Comparison of ENCODE assay signal across 16 cellular contexts in genomic region chr11:2795491-2795991, GRCh38.
DNase-seq lines count a peak whose midpoint lies in the region; ATAC-seq and TF ChIP-seq lines count a peak whose summit lies in the region.
"Had no signal": no experiment of that assay in that cellular context is flagged by ENCODE, and none has a peak within 500 bp of the region (broad histone marks: within the 10 kb centered on the region; RNA-seq: fewer than 3 reads in every experiment).

No MANE protein-coding gene starts in this region.

- H3K4me1 Mint-ChIP-seq in activated T-helper 1 cell treated with anti-CD3 and anti-CD28 coated beads, Interleukin-12 subunit alpha, Interleukin-12 subunit beta, Interleukin-2, Interleukin-4 antibody, amounts not matched to agents 30 ng/mL and 10 ng/mL and 1 ng/mL, durations not matched to agents 14 hours and 24 hours and 36 hours (ENCODE audit: low read depth) = no peaks in the 10 kb centered on the region

- DNase-seq in cardiac septum (ENCODE audit: low spot score) (peak; percentile 64), left cardiac atrium (no peak), ecto neural progenitor cell (ENCODE audit: low spot score) (peak; percentile 41), omental fat pad (ENCODE audit: low spot score) (peak; percentile 7), ureter (ENCODE audit: low spot score) (peak; percentile 39), A172 (ENCODE audit: low spot score) (no peak)
- DNase-seq in activated T-helper 1 cell treated with anti-CD3 and anti-CD28 coated beads, Interleukin-12 subunit alpha, Interleukin-12 subunit beta, Interleukin-2, Interleukin-4 antibody, amounts not matched to agents 30 ng/mL and 10 ng/mL and 1 ng/mL, durations not matched to agents 14 hours and 24 hours and 36 hours (ENCODE audit: low spot score) = no peak
- DNase-seq: activated naive CD8-positive, alpha-beta T cell treated with anti-CD3 and anti-CD28 coated beads for 36 hours; AML-193; central memory CD4-positive, alpha-beta T cell; GF-D8; GM23248; NCI-H1105 treated with DMSO at 0.1 percent for 48 hours; NCI-H82; SW 1271 had no signal

- H3K36me3 Mint-ChIP-seq in activated T-helper 1 cell treated with anti-CD3 and anti-CD28 coated beads, Interleukin-12 subunit alpha, Interleukin-12 subunit beta, Interleukin-2, Interleukin-4 antibody, amounts not matched to agents 30 ng/mL and 10 ng/mL and 1 ng/mL, durations not matched to agents 14 hours and 24 hours and 36 hours (ENCODE audit: low read depth) = no peaks in the 10 kb centered on the region
- H3K36me3 Mint-ChIP-seq: activated naive CD8-positive, alpha-beta T cell treated with anti-CD3 and anti-CD28 coated beads for 36 hours had no signal

- H3K27ac Mint-ChIP-seq in activated T-helper 1 cell treated with anti-CD3 and anti-CD28 coated beads, Interleukin-12 subunit alpha, Interleukin-12 subunit beta, Interleukin-2, Interleukin-4 antibody, amounts not matched to agents 30 ng/mL and 10 ng/mL and 1 ng/mL, durations not matched to agents 14 hours and 24 hours and 36 hours = no peak overlapping the region
- H3K27ac Mint-ChIP-seq: activated naive CD8-positive, alpha-beta T cell treated with anti-CD3 and anti-CD28 coated beads for 36 hours had no signal

- ATAC-seq in left cardiac atrium = no peak
- no peak for ATAC-seq in omental fat pad (ENCODE audit: low FRiP score)
- ATAC-seq in HG02678 (IDR thresholded peaks at IDR 0.05; ENCODE audit: unreplicated experiment) = no peak

- no peak for TF ChIP-seq CTCF in omental fat pad (IDR thresholded peaks at IDR 0.05)

- H3K9me3 Mint-ChIP-seq in activated T-helper 1 cell treated with anti-CD3 and anti-CD28 coated beads, Interleukin-12 subunit alpha, Interleukin-12 subunit beta, Interleukin-2, Interleukin-4 antibody, amounts not matched to agents 30 ng/mL and 10 ng/mL and 1 ng/mL, durations not matched to agents 14 hours and 24 hours and 36 hours = no peaks in the 10 kb centered on the region
- H3K9me3 Mint-ChIP-seq: activated naive CD8-positive, alpha-beta T cell treated with anti-CD3 and anti-CD28 coated beads for 36 hours had no signal

- peaks cover 6% of the 10 kb centered on the region for H3K27me3 Mint-ChIP-seq in activated T-helper 1 cell treated with anti-CD3 and anti-CD28 coated beads, Interleukin-12 subunit alpha, Interleukin-12 subunit beta, Interleukin-2, Interleukin-4 antibody, amounts not matched to agents 30 ng/mL and 10 ng/mL and 1 ng/mL, durations not matched to agents 14 hours and 24 hours and 36 hours (ENCODE audit: insufficient read depth)
- H3K27me3 Mint-ChIP-seq: activated naive CD8-positive, alpha-beta T cell treated with anti-CD3 and anti-CD28 coated beads for 36 hours had no signal

- intact Hi-C loops in cardiac septum (cut with DNase I) = no loop called here
- intact Hi-C loops in left cardiac atrium (cut with DNase I) = no loop called here
- intact Hi-C loops in activated T-helper 1 cell treated with anti-CD3 and anti-CD28 coated beads, Interleukin-12 subunit alpha, Interleukin-12 subunit beta, Interleukin-2, Interleukin-4 antibody, amounts not matched to agents 30 ng/mL and 10 ng/mL and 1 ng/mL, durations not matched to agents 14 hours and 24 hours and 36 hours (cut with micrococcal nuclease) = no loop called here

- no peak overlapping the region for H3K4me3 Mint-ChIP-seq in activated T-helper 1 cell treated with anti-CD3 and anti-CD28 coated beads, Interleukin-12 subunit alpha, Interleukin-12 subunit beta, Interleukin-2, Interleukin-4 antibody, amounts not matched to agents 30 ng/mL and 10 ng/mL and 1 ng/mL, durations not matched to agents 14 hours and 24 hours and 36 hours
- H3K4me3 Mint-ChIP-seq: activated naive CD8-positive, alpha-beta T cell treated with anti-CD3 and anti-CD28 coated beads for 36 hours had no signal

Comparison
In these comparisons a context has a peak if more than half of its experiments do, and no peak if none do; other contexts are left out.
1. DNase-seq: peak in cardiac septum (single experiment), ecto neural progenitor cell (single experiment), omental fat pad (single experiment) and ureter (single experiment); none in left cardiac atrium (single experiment), A172 (single experiment) and activated T-helper 1 cell treated with anti-CD3 and anti-CD28 coated beads, Interleukin-12 subunit alpha, Interleukin-12 subunit beta, Interleukin-2, Interleukin-4 antibody, amounts not matched to agents 30 ng/mL and 10 ng/mL and 1 ng/mL, durations not matched to agents 14 hours and 24 hours and 36 hours (single experiment).